ENCODE assay signal across 18 cellular contexts in the genomic region with DNA sequence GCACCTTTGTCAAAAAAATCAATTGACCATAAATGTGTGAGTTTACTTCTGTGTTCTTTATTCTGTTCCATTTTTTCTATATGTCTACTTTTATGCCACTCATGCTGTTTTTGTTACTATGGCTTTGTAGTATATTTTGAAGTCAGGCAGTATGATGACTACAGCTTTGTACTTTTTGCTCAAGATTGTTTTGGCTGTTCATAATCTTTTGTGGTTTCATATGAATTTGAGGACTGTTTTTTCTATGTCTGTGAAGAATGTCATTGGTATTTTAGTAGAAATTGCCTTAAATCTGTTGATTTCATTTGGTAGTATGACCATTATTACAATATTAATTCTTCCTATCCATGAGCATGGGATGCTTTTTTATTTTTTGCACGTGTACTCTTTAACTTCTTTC.
DNase-seq lines count a peak whose midpoint lies in the region; ATAC-seq lines count a peak whose summit lies in the region.
"Had no signal": no experiment of that assay in that cellular context is flagged by ENCODE, and none has a peak within 500 bp of the region (broad histone marks: within the 10 kb centered on the region; RNA-seq: fewer than 3 reads in every experiment).

No MANE protein-coding gene starts in this region.

- no peaks in the 10 kb centered on the region for H3K27me3 Mint-ChIP-seq in activated naive CD8-positive, alpha-beta T cell
- H3K27me3 Mint-ChIP-seq in activated naive CD8-positive, alpha-beta T cell treated with anti-CD3 and anti-CD28 coated beads, Interleukin-2, amount 50 U/mL, for 24 hours = no peaks in the 10 kb centered on the region
- H3K27me3 Mint-ChIP-seq in activated CD8-positive, alpha-beta memory T cell treated with anti-CD3 and anti-CD28 coated beads, Interleukin-2, amount 10 ng/mL, durations not matched to agents 7 days and 5 days = no peaks in the 10 kb centered on the region
- H3K27me3 Mint-ChIP-seq: CD4-positive, alpha-beta T cell had no signal

- H3K9me3 Mint-ChIP-seq in activated naive CD8-positive, alpha-beta T cell (ENCODE audit: low read depth) = peaks cover 5% of the 10 kb centered on the region
- peaks cover 17% of the 10 kb centered on the region for H3K9me3 Mint-ChIP-seq in activated naive CD8-positive, alpha-beta T cell treated with anti-CD3 and anti-CD28 coated beads, Interleukin-2, amount 50 U/mL, for 24 hours
- H3K9me3 Mint-ChIP-seq in activated CD8-positive, alpha-beta memory T cell treated with anti-CD3 and anti-CD28 coated beads, Interleukin-2, amount 10 ng/mL, durations not matched to agents 7 days and 5 days (ENCODE audit: low read depth) = peaks cover 3% of the 10 kb centered on the region
- H3K9me3 Mint-ChIP-seq: GM23338 had no signal

- ATAC-seq in activated naive CD8-positive, alpha-beta T cell treated with anti-CD3 and anti-CD28 coated beads, Interleukin-2, amount 50 U/mL, for 24 hours = no peak
- no peak for ATAC-seq in activated CD8-positive, alpha-beta memory T cell treated with anti-CD3 and anti-CD28 coated beads, Interleukin-2, amount 10 ng/mL, durations not matched to agents 7 days and 5 days
- no peak for ATAC-seq in HG03135 (IDR thresholded peaks at IDR 0.05; ENCODE audit: unreplicated experiment)
- ATAC-seq: A549, GM12878, GM23338, K562 had no signal

- H3K4me3 Mint-ChIP-seq in activated naive CD8-positive, alpha-beta T cell = no peak overlapping the region
- no peak overlapping the region for H3K4me3 Mint-ChIP-seq in activated naive CD8-positive, alpha-beta T cell treated with anti-CD3 and anti-CD28 coated beads, Interleukin-2, amount 50 U/mL, for 24 hours
- H3K4me3 Mint-ChIP-seq in activated CD8-positive, alpha-beta memory T cell treated with anti-CD3 and anti-CD28 coated beads, Interleukin-2, amount 10 ng/mL, durations not matched to agents 7 days and 5 days = no peak overlapping the region
- H3K4me3 Mint-ChIP-seq: CD4-positive, alpha-beta T cell; GM23338 had no signal

- CTCF ChIA-PET in activated CD8-positive, alpha-beta memory T cell treated with anti-CD3 and anti-CD28 coated beads, Interleukin-2, amount 10 ng/mL, durations not matched to agents 7 days and 5 days (lab: Charles Lee) = interaction anchor here (1.2 kb wide), 1 partner anchor 14 kb away, joined by 5 read pairs; no protein-coding TSS in a partner anchor

- no peaks in the 10 kb centered on the region for H3K36me3 Mint-ChIP-seq in activated naive CD8-positive, alpha-beta T cell
- H3K36me3 Mint-ChIP-seq in activated naive CD8-positive, alpha-beta T cell treated with anti-CD3 and anti-CD28 coated beads, Interleukin-2, amount 50 U/mL, for 24 hours (ENCODE audit: low read depth) = no peaks in the 10 kb centered on the region
- H3K36me3 Mint-ChIP-seq in activated CD8-positive, alpha-beta memory T cell treated with anti-CD3 and anti-CD28 coated beads, Interleukin-2, amount 10 ng/mL, durations not matched to agents 7 days and 5 days = peaks cover 7% of the 10 kb centered on the region

- peak overlapping the region; percentile 11 for H3K27ac Mint-ChIP-seq in activated naive CD8-positive, alpha-beta T cell
- H3K27ac Mint-ChIP-seq in activated naive CD8-positive, alpha-beta T cell treated with anti-CD3 and anti-CD28 coated beads, Interleukin-2, amount 50 U/mL, for 24 hours = no peak overlapping the region
- no peak overlapping the region for H3K27ac Mint-ChIP-seq in activated CD8-positive, alpha-beta memory T cell treated with anti-CD3 and anti-CD28 coated beads, Interleukin-2, amount 10 ng/mL, durations not matched to agents 7 days and 5 days
- H3K27ac Mint-ChIP-seq: CD4-positive, alpha-beta T cell; GM23338 had no signal

- H3K4me1 Mint-ChIP-seq in activated naive CD8-positive, alpha-beta T cell (ENCODE audit: low read depth) = peaks cover 6% of the 10 kb centered on the region
- H3K4me1 Mint-ChIP-seq in activated naive CD8-positive, alpha-beta T cell treated with anti-CD3 and anti-CD28 coated beads, Interleukin-2, amount 50 U/mL, for 24 hours = no peaks in the 10 kb centered on the region
- H3K4me1 Mint-ChIP-seq in activated CD8-positive, alpha-beta memory T cell treated with anti-CD3 and anti-CD28 coated beads, Interleukin-2, amount 10 ng/mL, durations not matched to agents 7 days and 5 days = no peaks in the 10 kb centered on the region
- H3K4me1 Mint-ChIP-seq: GM23338 had no signal

- DNase-seq in activated naive CD8-positive, alpha-beta T cell treated with anti-CD3 and anti-CD28 coated beads, Interleukin-2, amount 50 U/mL, for 24 hours = no peak
- DNase-seq in amniotic epithelial cell (ENCODE audit: low read depth) = peak; percentile 28
- peak; percentile 53 for DNase-seq in iris pigment epithelial cell (ENCODE audit: low read depth)
- no peak for DNase-seq in activated CD8-positive, alpha-beta memory T cell treated with anti-CD3 and anti-CD28 coated beads, Interleukin-2, amount 10 ng/mL, durations not matched to agents 7 days and 5 days
- no peak for DNase-seq in DMS153 (lab: John Stamatoyannopoulos, UW)
- DNase-seq: AML-193; Caco-2; CD4-positive, alpha-beta T cell; DMS79 treated with DMSO at 0.1 percent for 48 hours; EL; H7; IMR-90 had no signal

Comparison
In these comparisons a context has a peak if more than half of its experiments do, and no peak if none do; other contexts are left out.
1. DNase-seq: peak in amniotic epithelial cell (single experiment) and iris pigment epithelial cell (single experiment); none in activated naive CD8-positive, alpha-beta T cell treated with anti-CD3 and anti-CD28 coated beads, Interleukin-2, amount 50 U/mL, for 24 hours (single experiment), activated CD8-positive, alpha-beta memory T cell treated with anti-CD3 and anti-CD28 coated beads, Interleukin-2, amount 10 ng/mL, durations not matched to agents 7 days and 5 days (single experiment) and DMS153 (single experiment).